In the genomic region with DNA sequence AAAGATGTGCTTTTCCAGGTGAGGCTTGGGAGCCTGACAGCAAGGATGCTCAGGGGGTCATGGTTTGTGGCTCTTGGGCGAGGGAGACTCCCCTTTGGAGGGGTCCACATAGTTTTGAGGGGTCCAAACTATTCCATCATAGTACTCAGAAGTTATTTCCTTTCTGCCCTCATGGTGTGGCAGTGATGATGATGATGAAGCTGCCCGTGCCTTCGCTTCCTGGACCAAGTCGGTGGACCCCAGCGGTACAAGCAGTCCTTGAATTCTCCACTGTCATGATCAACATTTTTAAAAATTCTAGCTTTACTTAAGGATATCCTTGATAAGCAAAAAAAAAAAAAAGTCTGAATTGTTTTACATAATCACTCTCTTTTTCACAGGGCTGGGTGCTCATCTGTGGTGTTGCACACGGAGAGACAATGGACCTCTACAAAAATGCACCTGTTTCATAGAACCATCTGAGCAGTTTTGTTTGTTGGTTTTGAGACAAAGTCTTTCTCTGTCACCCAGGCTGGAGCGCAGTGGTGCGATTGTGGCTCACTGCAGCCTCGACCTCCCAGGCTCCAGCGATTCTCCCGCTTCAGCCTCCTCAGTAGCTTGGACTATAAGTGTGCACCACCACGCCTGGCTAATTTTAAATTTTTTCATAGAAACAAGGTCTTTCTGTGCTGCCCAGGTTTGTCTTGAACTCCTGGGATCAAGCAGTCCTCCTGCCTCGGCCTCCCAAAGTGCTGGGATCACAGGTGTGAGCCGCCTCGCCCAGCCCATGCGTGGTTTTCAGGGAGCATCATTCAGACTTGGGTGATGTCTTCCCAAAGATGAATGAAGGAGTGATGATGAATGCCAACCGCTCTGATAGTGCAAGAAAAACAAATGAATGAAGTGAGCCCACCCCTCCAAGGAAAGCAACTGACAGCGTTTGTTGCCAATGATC, we compare ENCODE assay signal across 24 cellular contexts.
"Had no signal": no experiment of that assay in that cellular context is flagged by ENCODE, and none has a peak within 500 bp of the region (broad histone marks: within the 10 kb centered on the region; RNA-seq: fewer than 3 reads in every experiment).

No MANE protein-coding gene starts in this region.

- H3K27me3 ChIP-seq: ascending aorta, body of pancreas had no signal

- H3K27ac Mint-ChIP-seq: activated CD4-positive, alpha-beta memory T cell treated with anti-CD3 and anti-CD28 coated beads, Interleukin-2, amount 10 ng/mL, durations not matched to agents 7 days and 5 days; activated CD4-positive, alpha-beta T cell treated with anti-CD3 and anti-CD28 coated beads for 36 hours; activated naive CD4-positive, alpha-beta T cell treated with anti-CD3 and anti-CD28 coated beads, Interleukin-2, amount 50 U/mL, for 72 hours; activated naive CD8-positive, alpha-beta T cell treated with anti-CD3 and anti-CD28 coated beads, Interleukin-2, amount 50 U/mL, for 24 hours; T-cell had no signal

- DNase-seq: activated CD4-positive, alpha-beta memory T cell treated with anti-CD3 and anti-CD28 coated beads, Interleukin-2, amount 10 ng/mL, durations not matched to agents 7 days and 5 days; activated CD4-positive, alpha-beta T cell treated with anti-CD3 and anti-CD28 coated beads for 36 hours; activated CD4-positive, alpha-beta T cell treated with anti-CD3 and anti-CD28 coated beads, Interleukin-2, amount 50 U/mL, for 1 hour; activated effector memory CD4-positive, alpha-beta T cell treated with anti-CD3 and anti-CD28 coated beads, Interleukin-2, amount 50 U/mL, for 16 hours; activated naive CD4-positive, alpha-beta T cell treated with Interleukin-2 at 50 U/mL for 16 hours; activated naive CD8-positive, alpha-beta T cell treated with anti-CD3 and anti-CD28 coated beads, Interleukin-2, amount 50 U/mL, for 24 hours; activated T-cell treated with anti-CD3 and anti-CD28 coated beads, Interleukin-2, amount 50 U/mL, for 4 hours; amniotic stem cell; body of pancreas; Karpas-422; MM.1S; NCI-H1105; NCI-H1436; NCI-H2081; NCI-H510A treated with DMSO at 0.1 percent for 48 hours; NCI-H69; PC-3; WERI-Rb-1 had no signal

- H3K27me3 Mint-ChIP-seq: activated CD4-positive, alpha-beta memory T cell treated with anti-CD3 and anti-CD28 coated beads, Interleukin-2, amount 10 ng/mL, durations not matched to agents 7 days and 5 days; activated CD4-positive, alpha-beta T cell treated with anti-CD3 and anti-CD28 coated beads for 36 hours; activated naive CD8-positive, alpha-beta T cell treated with anti-CD3 and anti-CD28 coated beads, Interleukin-2, amount 50 U/mL, for 24 hours; T-cell had no signal

- FAIRE-seq: bronchial epithelial cell, K562 had no signal

- H3K9me3 ChIP-seq: ascending aorta, body of pancreas had no signal

- H3K4me3 Mint-ChIP-seq: activated CD4-positive, alpha-beta memory T cell treated with anti-CD3 and anti-CD28 coated beads, Interleukin-2, amount 10 ng/mL, durations not matched to agents 7 days and 5 days; activated CD4-positive, alpha-beta T cell treated with anti-CD3 and anti-CD28 coated beads for 36 hours; activated naive CD8-positive, alpha-beta T cell treated with anti-CD3 and anti-CD28 coated beads, Interleukin-2, amount 50 U/mL, for 24 hours; activated T-cell treated with anti-CD3 and anti-CD28 coated beads, Interleukin-2, amount 50 U/mL, for 4 hours; T-cell had no signal

- H3K9me3 Mint-ChIP-seq: activated CD4-positive, alpha-beta memory T cell treated with anti-CD3 and anti-CD28 coated beads, Interleukin-2, amount 10 ng/mL, durations not matched to agents 7 days and 5 days; activated naive CD4-positive, alpha-beta T cell treated with anti-CD3 and anti-CD28 coated beads, Interleukin-2, amount 50 U/mL, for 72 hours; activated naive CD8-positive, alpha-beta T cell treated with anti-CD3 and anti-CD28 coated beads, Interleukin-2, amount 50 U/mL, for 24 hours; activated T-cell treated with anti-CD3 and anti-CD28 coated beads, Interleukin-2, amount 50 U/mL, for 4 hours; T-cell had no signal

- H3K36me3 Mint-ChIP-seq: activated naive CD4-positive, alpha-beta T cell treated with anti-CD3 and anti-CD28 coated beads, Interleukin-2, amount 50 U/mL, for 72 hours; T-cell had no signal

- ATAC-seq: activated CD4-positive, alpha-beta T cell treated with anti-CD3 and anti-CD28 coated beads for 36 hours; activated naive CD4-positive, alpha-beta T cell treated with anti-CD3 and anti-CD28 coated beads, Interleukin-2, amount 50 U/mL, for 72 hours; activated naive CD8-positive, alpha-beta T cell treated with anti-CD3 and anti-CD28 coated beads, Interleukin-2, amount 50 U/mL, for 24 hours; activated T-cell treated with anti-CD3 and anti-CD28 coated beads, Interleukin-2, amount 50 U/mL, for 4 hours; body of pancreas; K562; PC-3; T-cell had no signal

- H3K4me1 ChIP-seq: ascending aorta, body of pancreas had no signal

- H3K27ac ChIP-seq: ascending aorta, body of pancreas, SK-N-MC, WERI-Rb-1 had no signal

- H3K36me3 ChIP-seq: ascending aorta, WERI-Rb-1 had no signal

- H3K4me3 ChIP-seq: ascending aorta, body of pancreas, K562, SK-N-MC had no signal

- H3K4me1 Mint-ChIP-seq: activated CD4-positive, alpha-beta memory T cell treated with anti-CD3 and anti-CD28 coated beads, Interleukin-2, amount 10 ng/mL, durations not matched to agents 7 days and 5 days; activated CD4-positive, alpha-beta T cell treated with anti-CD3 and anti-CD28 coated beads for 36 hours; activated naive CD8-positive, alpha-beta T cell treated with anti-CD3 and anti-CD28 coated beads, Interleukin-2, amount 50 U/mL, for 24 hours; T-cell had no signal
